In genomic region chr15:92884459-92884812, GRCh38 we compare ENCODE assay signal across 8 cellular contexts. TPM values are rescaled to one million over a fixed set of nuclear protein-coding genes. Genes with fewer than 3 reads are reported as not detected.
A peak's percentile ranks its signal among the peaks of the same experiment; 100 is the strongest.
DNase-seq lines count a peak whose midpoint lies in the region; ATAC-seq and TF ChIP-seq lines count a peak whose summit lies in the region.

No MANE protein-coding gene starts in this region.

- no peak for TF ChIP-seq POLR2A in body of pancreas (IDR thresholded peaks at IDR 0.05)
- no peak for TF ChIP-seq POLR2A in upper lobe of left lung (IDR thresholded peaks at IDR 0.05)

- intact Hi-C loops in cardiac septum (cut with DNase I) = loop anchor here (5.0 kb wide), 1 partner anchor 33 kb away; no protein-coding TSS in a partner anchor
- intact Hi-C loops in body of pancreas (cut with DNase I) = no loop called here
- intact Hi-C loops in lower lobe of right lung (cut with DNase I) = no loop called here

- TF ChIP-seq EP300 in upper lobe of left lung (IDR thresholded peaks at IDR 0.05) = no peak

- DNase-seq in cardiac muscle cell (ENCODE audit: low read depth in 1 of 2, low spot score in 1 of 2) (peak in 1 of 2 donors; percentile 27), cardiac septum (ENCODE audit: low spot score) (no peak), body of pancreas (no peak), lower lobe of right lung (no peak), upper lobe of left lung (no peak), NCI-H1105 (lab: John Stamatoyannopoulos, UW) (no peak)

- H3K27ac ChIP-seq in cardiac muscle cell = peak overlapping the region; percentile 99
- peak overlapping the region in 3 of 4 donors; percentile 98 to 100 (median 99) for H3K27ac ChIP-seq in body of pancreas
- H3K27ac ChIP-seq in lower lobe of right lung = peak overlapping the region; percentile 99
- H3K27ac ChIP-seq in upper lobe of left lung = peak overlapping the region; percentile 99 to 100 (median 100)

- peaks cover 47% of the 10 kb centered on the region for H3K4me1 ChIP-seq in cardiac muscle cell (ENCODE audit: low read depth)
- peaks cover 45% of the 10 kb centered on the region for H3K4me1 ChIP-seq in body of pancreas
- H3K4me1 ChIP-seq in lower lobe of right lung = peaks cover 55% of the 10 kb centered on the region
- H3K4me1 ChIP-seq in upper lobe of left lung = peaks cover 35 to 51% (median 48%) of the 10 kb centered on the region in 4 donors

- TF ChIP-seq CTCF in cardiac muscle cell (IDR thresholded peaks at IDR 0.05; ENCODE audit: low read depth, low read length) (no peak), body of pancreas (IDR thresholded peaks at IDR 0.05) (no peak), lower lobe of right lung (IDR thresholded peaks at IDR 0.05) (no peak), upper lobe of left lung (IDR thresholded peaks at IDR 0.05) (no peak)

- H3K27me3 ChIP-seq in cardiac muscle cell (no peaks in the 10 kb centered on the region), body of pancreas (no peaks in the 10 kb centered on the region), lower lobe of right lung (ENCODE audit: low read depth) (no peaks in the 10 kb centered on the region), upper lobe of left lung (no peaks in the 10 kb centered on the region)

- H3K9me3 ChIP-seq in cardiac muscle cell (ENCODE audit: low read depth) (no peaks in the 10 kb centered on the region), body of pancreas (no peaks in the 10 kb centered on the region), lower lobe of right lung (no peaks in the 10 kb centered on the region), upper lobe of left lung (no peaks in the 10 kb centered on the region)

- no peak for ATAC-seq in body of pancreas
- no peak for ATAC-seq in lower lobe of right lung
- ATAC-seq in upper lobe of left lung (ENCODE audit: low FRiP score in 2 of 2) = no peak
- ATAC-seq in GM19035 (IDR thresholded peaks at IDR 0.05; ENCODE audit: unreplicated experiment) = no peak
- ATAC-seq in HG02970 (IDR thresholded peaks at IDR 0.05; ENCODE audit: low FRiP score, unreplicated experiment) = no peak

- H3K36me3 ChIP-seq in cardiac muscle cell (peaks cover 30% of the 10 kb centered on the region), body of pancreas (replicated peaks in 1 of 2; ENCODE audit: insufficient read depth in 1 of 2, low read depth in 2 of 2) (peaks cover 0 to 1% of the 10 kb centered on the region in 2 donors), lower lobe of right lung (peaks cover 41% of the 10 kb centered on the region), upper lobe of left lung (peaks cover 0 to 40% (median 7%) of the 10 kb centered on the region in 4 donors)

- WGBS in body of pancreas, 2 donors = 1 to 2% methylated on average over 5 of the region's 5 CpGs
- WGBS in upper lobe of left lung, 2 donors = 1% methylated on average over 5 of the region's 5 CpGs

- H3K4me3 ChIP-seq in cardiac muscle cell (peak overlapping the region; percentile 85), body of pancreas (peak overlapping the region; percentile 69 to 81), lower lobe of right lung (peak overlapping the region; percentile 70), upper lobe of left lung (peak overlapping the region; percentile 58 to 85 (median 80))

RNA-seq across cellular contexts. Expression of gene CHD2, which starts 15.7 kb away (rescaled TPM):
- total RNA-seq in cardiac muscle cell (49.5 and 118 TPM in 2 replicates), cardiac septum (59.5 TPM), body of pancreas (10 to 100 TPM; 63.9 to 70.0 TPM), lower lobe of right lung (158 TPM), upper lobe of left lung (100 to 1,000 TPM; 102 to 500 (median 155) TPM)
- 60.8 and 90.6 TPM in 2 replicates for polyA plus RNA-seq in cardiac muscle cell
